ENCODE assay signal across 29 cellular contexts in genomic region chr13:98619556-98619955, GRCh38.
"Had no signal": no experiment of that assay in that cellular context is flagged by ENCODE, and none has a peak within 500 bp of the region (broad histone marks: within the 10 kb centered on the region; RNA-seq: fewer than 3 reads in every experiment).

No MANE protein-coding gene starts in this region.

- H3K9ac ChIP-seq: neural progenitor cell had no signal

- H2AFZ ChIP-seq: neural progenitor cell had no signal

- H3K27ac Mint-ChIP-seq: mesothelial cell of epicardium; naive B cell; natural killer cell; neural progenitor cell; progenitor cell of endocrine pancreas; stimulated activated memory B cell treated with anti-CD40 and anti-IgM and Interleukin-4, amounts not matched to agents 10 μg/mL and 1 μg/mL and 100 μg/mL, for 72 hours; stimulated activated naive CD8-positive, alpha-beta T cell treated with anti-CD3 and anti-CD28 coated beads, Interleukin-15, amount 100 ng/mL, for 72 hours; type B pancreatic cell had no signal

- H3K27me3 Mint-ChIP-seq: stimulated activated memory B cell treated with anti-CD40 and anti-IgM and Interleukin-4, amounts not matched to agents 10 μg/mL and 1 μg/mL and 100 μg/mL, for 72 hours; stimulated activated naive CD8-positive, alpha-beta T cell treated with anti-CD3 and anti-CD28 coated beads, Interleukin-15, amount 100 ng/mL, for 72 hours; type B pancreatic cell had no signal

- H3K4me3 Mint-ChIP-seq: mesothelial cell of epicardium; naive B cell; natural killer cell; nephron progenitor cell; neural progenitor cell; stimulated activated memory B cell treated with anti-CD40 and anti-IgM and Interleukin-4, amounts not matched to agents 10 μg/mL and 1 μg/mL and 100 μg/mL, for 72 hours; stimulated activated naive CD8-positive, alpha-beta T cell treated with anti-CD3 and anti-CD28 coated beads, Interleukin-15, amount 100 ng/mL, for 72 hours; type B pancreatic cell had no signal

- H3K4me1 Mint-ChIP-seq: natural killer cell; stimulated activated naive CD8-positive, alpha-beta T cell treated with anti-CD3 and anti-CD28 coated beads, Interleukin-15, amount 100 ng/mL, for 72 hours had no signal

- DNase-seq: hippocampal formation; kidney; left colon; left lung; lower lobe of right lung; mesendoderm; naive B cell; natural killer cell; nephron progenitor cell; occipital lobe; ovary; right lobe of liver; stimulated activated CD4-positive, alpha-beta T cell treated with anti-CD3 and anti-CD28 coated beads, Interleukin-1b, Interleukin-23, amount 100 ng/mL, for 48 hours; stimulated activated CD4-positive, alpha-beta T cell treated with anti-CD3 and anti-CD28 coated beads, Interleukin-2, amount 100 ng/mL, for 48 hours; stimulated activated CD4-positive, alpha-beta T cell treated with anti-CD3 and anti-CD28 coated beads, Interleukin-4, amount 100 ng/mL, for 4 hours; stimulated activated CD8-positive, alpha-beta memory T cell treated with anti-CD3 and anti-CD28 coated beads, Interleukin-4, amount 100 ng/mL, for 48 hours; stimulated activated naive CD4-positive, alpha-beta T cell treated with Interleukin-2 at 50 U/mL for 16 hours; stimulated activated naive CD8-positive, alpha-beta T cell treated with anti-CD3 and anti-CD28 coated beads, Interleukin-15, amount 100 ng/mL, for 72 hours; substantia nigra; uterus had no signal

- H3K27me3 ChIP-seq: left lung, neural progenitor cell, ovary, right atrium auricular region, right lobe of liver, tibial nerve, uterus had no signal

- H3K9me3 ChIP-seq: left lung, lower lobe of right lung, neutrophil, ovary, right atrium auricular region, right lobe of liver, tibial nerve, uterus had no signal

- H3K4me2 ChIP-seq: neural progenitor cell, smooth muscle cell had no signal

- ATAC-seq: left colon; left lung; lower lobe of right lung; natural killer cell; right lobe of liver; stimulated activated memory B cell treated with anti-CD40 and anti-IgM and Interleukin-4, amounts not matched to agents 10 μg/mL and 1 μg/mL and 100 μg/mL, for 72 hours; stimulated activated naive CD8-positive, alpha-beta T cell treated with anti-CD3 and anti-CD28 coated beads, Interleukin-15, amount 100 ng/mL, for 72 hours had no signal

- H3K4me3 ChIP-seq: left lung, lower lobe of right lung, neural progenitor cell, ovary, right atrium auricular region, right lobe of liver, smooth muscle cell, tibial nerve, uterus had no signal

- H3K4me1 ChIP-seq: left lung, lower lobe of right lung, neural progenitor cell, right lobe of liver, tibial nerve, uterus had no signal

- H3K36me3 ChIP-seq: left lung, lower lobe of right lung, neural progenitor cell, neutrophil, ovary, right atrium auricular region, right lobe of liver, tibial nerve, uterus had no signal

- H3K36me3 Mint-ChIP-seq: mesothelial cell of epicardium; naive B cell; natural killer cell; neural progenitor cell; stimulated activated memory B cell treated with anti-CD40 and anti-IgM and Interleukin-4, amounts not matched to agents 10 μg/mL and 1 μg/mL and 100 μg/mL, for 72 hours; type B pancreatic cell had no signal

- H3K27ac ChIP-seq: left lung, lower lobe of right lung, neural progenitor cell, neutrophil, ovary, right atrium auricular region, right lobe of liver, tibial nerve, uterus had no signal

- H3K9me3 Mint-ChIP-seq: mesothelial cell of epicardium; naive B cell; natural killer cell; nephron progenitor cell; stimulated activated memory B cell treated with anti-CD40 and anti-IgM and Interleukin-4, amounts not matched to agents 10 μg/mL and 1 μg/mL and 100 μg/mL, for 72 hours; stimulated activated naive CD8-positive, alpha-beta T cell treated with anti-CD3 and anti-CD28 coated beads, Interleukin-15, amount 100 ng/mL, for 72 hours; type B pancreatic cell had no signal
